In the genomic region with DNA sequence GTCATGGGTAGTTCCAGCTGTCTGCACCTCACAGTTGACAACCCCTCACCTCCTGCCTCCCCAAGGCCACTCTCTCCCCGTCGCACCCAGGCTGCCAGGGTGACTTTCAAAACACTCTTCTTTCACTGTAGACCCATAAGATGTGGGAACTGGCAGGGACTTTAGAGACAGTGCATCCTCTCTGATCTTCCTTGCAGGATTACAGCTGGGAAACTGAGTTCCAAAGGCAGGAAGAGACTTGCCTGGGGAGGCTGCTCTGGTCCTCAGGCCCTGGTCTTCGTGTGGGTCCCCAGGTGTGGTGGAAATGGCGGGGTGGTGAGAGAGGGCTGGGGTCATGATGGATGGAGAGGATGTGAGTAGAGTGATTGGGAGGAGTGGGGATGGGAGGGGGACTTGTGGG, we compare ENCODE assay signal across 25 cellular contexts. TPM values are rescaled to one million over a fixed set of nuclear protein-coding genes. Genes with fewer than 3 reads are reported as not detected.
"Had no signal": no experiment of that assay in that cellular context is flagged by ENCODE, and none has a peak within 500 bp of the region (broad histone marks: within the 10 kb centered on the region; RNA-seq: fewer than 3 reads in every experiment).

No MANE protein-coding gene starts in this region.

- DNase-seq: cortex of kidney; dorsolateral prefrontal cortex; effector memory CD4-positive, alpha-beta T cell; gastrocnemius medialis; heart right ventricle; hypothalamus; left ventricle myocardium inferior; lower lobe of right lung; natural killer cell; nucleus accumbens; stimulated activated CD4-positive, alpha-beta T cell treated with anti-CD3 and anti-CD28 coated beads, Interleukin-2, amount 100 ng/mL, for 24 hours; stimulated activated CD4-positive, alpha-beta T cell treated with anti-CD3 and anti-CD28 coated beads, Interleukin-4, amount 100 ng/mL, for 4 hours; stimulated activated naive B cell treated with anti-CD40 and anti-IgM and Interleukin-4, amounts not matched to agents 10 μg/mL and 1 μg/mL and 100 μg/mL, for 72 hours; stimulated activated naive CD8-positive, alpha-beta T cell treated with anti-CD3 and anti-CD28 coated beads, Interleukin-15, amount 100 ng/mL, for 72 hours; substantia nigra; transverse colon had no signal

- H3K9me3 ChIP-seq: gastrocnemius medialis, lower lobe of right lung, pancreas, right lobe of liver, transverse colon had no signal

- H3K4me1 ChIP-seq: gastrocnemius medialis, heart right ventricle, left ventricle myocardium inferior, lower lobe of right lung, transverse colon had no signal

- H3K4me3 Mint-ChIP-seq: memory B cell; mesothelial cell of epicardium; natural killer cell; neural crest cell; stimulated activated naive B cell treated with anti-CD40 and anti-IgM and Interleukin-4, amounts not matched to agents 10 μg/mL and 1 μg/mL and 100 μg/mL, for 72 hours; stimulated activated naive CD8-positive, alpha-beta T cell treated with anti-CD3 and anti-CD28 coated beads, Interleukin-15, amount 100 ng/mL, for 72 hours had no signal

- H3K36me3 ChIP-seq: gastrocnemius medialis, heart right ventricle, left ventricle myocardium inferior, lower lobe of right lung, pancreas, right lobe of liver, thoracic aorta, transverse colon had no signal

- H3K36me3 Mint-ChIP-seq: natural killer cell; stimulated activated naive B cell treated with anti-CD40 and anti-IgM and Interleukin-4, amounts not matched to agents 10 μg/mL and 1 μg/mL and 100 μg/mL, for 72 hours had no signal

- H3K27ac Mint-ChIP-seq: memory B cell; mesothelial cell of epicardium; natural killer cell; progenitor cell of endocrine pancreas; stimulated activated naive B cell treated with anti-CD40 and anti-IgM and Interleukin-4, amounts not matched to agents 10 μg/mL and 1 μg/mL and 100 μg/mL, for 72 hours had no signal

- H3K4me1 Mint-ChIP-seq: memory B cell; natural killer cell; stimulated activated naive B cell treated with anti-CD40 and anti-IgM and Interleukin-4, amounts not matched to agents 10 μg/mL and 1 μg/mL and 100 μg/mL, for 72 hours; stimulated activated naive CD8-positive, alpha-beta T cell treated with anti-CD3 and anti-CD28 coated beads, Interleukin-15, amount 100 ng/mL, for 72 hours had no signal

- H3K9me3 Mint-ChIP-seq: natural killer cell had no signal

- H3K27ac ChIP-seq: dorsolateral prefrontal cortex, gastrocnemius medialis, heart right ventricle, left ventricle myocardium inferior, lower lobe of right lung, pancreas, right lobe of liver, thoracic aorta, transverse colon had no signal

- H3K27me3 ChIP-seq: pancreas, right lobe of liver, transverse colon had no signal

- ATAC-seq: esophagus mucosa; gastrocnemius medialis; heart right ventricle; natural killer cell; pancreas; right lobe of liver; stimulated activated naive B cell treated with anti-CD40 and anti-IgM and Interleukin-4, amounts not matched to agents 10 μg/mL and 1 μg/mL and 100 μg/mL, for 72 hours; stimulated activated naive CD8-positive, alpha-beta T cell treated with anti-CD3 and anti-CD28 coated beads, Interleukin-15, amount 100 ng/mL, for 72 hours had no signal

- H3K4me3 ChIP-seq: dorsolateral prefrontal cortex, gastrocnemius medialis, heart right ventricle, left ventricle myocardium inferior, lower lobe of right lung, pancreas, right lobe of liver, thoracic aorta, transverse colon had no signal

RNA-seq across cellular contexts. Expression of gene NKD1, which starts 21.9 kb away (rescaled TPM):
- total RNA-seq: fibroblast of villous mesenchyme had no signal
